Comparison of ENCODE assay signal across 29 cellular contexts in the genomic region with DNA sequence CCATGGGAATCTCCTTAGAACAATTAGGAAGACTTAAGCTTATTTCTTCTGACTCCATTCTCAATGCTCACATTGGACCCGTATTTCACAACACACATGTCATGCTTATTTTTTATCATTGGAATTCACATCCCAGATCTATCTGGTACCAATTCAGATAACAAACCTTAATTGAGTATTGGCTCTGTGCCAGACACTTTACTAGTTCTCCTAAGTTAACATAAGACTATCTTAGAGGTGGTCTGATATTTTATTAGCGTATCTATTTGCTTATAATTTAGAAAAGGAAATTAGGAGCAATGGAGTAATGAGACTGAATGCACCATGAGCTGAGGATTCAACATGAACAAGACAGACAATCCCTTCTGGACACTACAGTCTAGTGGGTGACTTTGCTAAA.
"Had no signal": no experiment of that assay in that cellular context is flagged by ENCODE, and none has a peak within 500 bp of the region (broad histone marks: within the 10 kb centered on the region; RNA-seq: fewer than 3 reads in every experiment).

No MANE protein-coding gene starts in this region.

- H3K27ac Mint-ChIP-seq: dendritic cell treated with granulocyte-macrophage colony-stimulating factor and Interleukin-4, amounts not matched to agents 40 ng/mL and 50 ng/mL, for 4 days; effector memory CD8-positive, alpha-beta T cell; endodermal cell had no signal

- H3K4me1 ChIP-seq: colonic mucosa, gastrocnemius medialis had no signal

- H3K9me3 ChIP-seq: colonic mucosa, esophagus muscularis mucosa, esophagus squamous epithelium, gastrocnemius medialis, gastroesophageal sphincter, heart left ventricle, heart right ventricle had no signal

- ATAC-seq: effector memory CD8-positive, alpha-beta T cell; esophagus mucosa; foreskin keratinocyte; gastrocnemius medialis; gastroesophageal sphincter; heart left ventricle; heart right ventricle had no signal

- H3K36me3 ChIP-seq: colonic mucosa, esophagus muscularis mucosa, esophagus squamous epithelium, gastrocnemius medialis, gastroesophageal sphincter, heart left ventricle, heart right ventricle had no signal

- H3K27me3 Mint-ChIP-seq: dendritic cell treated with granulocyte-macrophage colony-stimulating factor and Interleukin-4, amounts not matched to agents 40 ng/mL and 50 ng/mL, for 4 days; effector memory CD8-positive, alpha-beta T cell had no signal

- H3K4me3 Mint-ChIP-seq: dendritic cell treated with granulocyte-macrophage colony-stimulating factor and Interleukin-4, amounts not matched to agents 40 ng/mL and 50 ng/mL, for 4 days; effector memory CD8-positive, alpha-beta T cell; endodermal cell had no signal

- H3K27me3 ChIP-seq: colonic mucosa, dorsolateral prefrontal cortex, esophagus muscularis mucosa, esophagus squamous epithelium, foreskin keratinocyte, gastrocnemius medialis, gastroesophageal sphincter, heart left ventricle, heart right ventricle had no signal

- FAIRE-seq: colon, endometrium, endothelial cell of umbilical vein, frontal cortex had no signal

- DNase-seq: colonic mucosa; cortex of kidney; dermis blood vessel endothelial cell; dorsolateral prefrontal cortex; effector CD4-positive, alpha-beta T cell; effector CD8-positive, alpha-beta T cell; effector memory CD4-positive, alpha-beta T cell; effector memory CD8-positive, alpha-beta T cell; endodermal cell; erythroblast; esophagus squamous epithelium; foreskin fibroblast; foreskin keratinocyte; foreskin melanocyte; gastrocnemius medialis; glutamatergic neuron; head of caudate nucleus; heart left ventricle; heart right ventricle had no signal

- H3K9me3 Mint-ChIP-seq: endodermal cell had no signal

- H3K4me3 ChIP-seq: colonic mucosa, coronary artery, dorsolateral prefrontal cortex, esophagus muscularis mucosa, esophagus squamous epithelium, gastrocnemius medialis, gastroesophageal sphincter, heart left ventricle, heart right ventricle had no signal

- H3K27ac ChIP-seq: colonic mucosa, coronary artery, dorsolateral prefrontal cortex, epithelial cell of prostate, esophagus muscularis mucosa, esophagus squamous epithelium, foreskin keratinocyte, gastrocnemius medialis, gastroesophageal sphincter, heart left ventricle, heart right ventricle had no signal
